Comparison of ENCODE assay signal across 13 cellular contexts in genomic region chr14:99260652-99261551, GRCh38. TPM values are rescaled to one million over a fixed set of nuclear protein-coding genes. Genes with fewer than 3 reads are reported as not detected.
DNase-seq lines count a peak whose midpoint lies in the region; ATAC-seq, FAIRE-seq and TF ChIP-seq lines count a peak whose summit lies in the region.
"Had no signal": no experiment of that assay in that cellular context is flagged by ENCODE, and none has a peak within 500 bp of the region (broad histone marks: within the 10 kb centered on the region; RNA-seq: fewer than 3 reads in every experiment).

No MANE protein-coding gene starts in this region.

- no peaks in the 10 kb centered on the region for H3K9me3 ChIP-seq in H9 (ENCODE audit: control insufficient read depth, low read depth, low read length)
- no peaks in the 10 kb centered on the region for H3K9me3 ChIP-seq in small intestine (ENCODE audit: control insufficient read depth, low read depth)
- no peaks in the 10 kb centered on the region for H3K9me3 ChIP-seq in MM.1S (replicated peaks; ENCODE audit: insufficient read depth, low read length)

- H2BK15ac ChIP-seq in H9 (ENCODE audit: low read depth, low read length), result no peak overlapping the region

- no peaks in the 10 kb centered on the region for H3K27me3 ChIP-seq in H9 (ENCODE audit: insufficient read depth, low read length)
- peaks cover 0 to 2% of the 10 kb centered on the region in 2 donors for H3K27me3 ChIP-seq in small intestine (ENCODE audit: control insufficient read depth in 2 of 2, insufficient read depth in 2 of 2, low read length in 2 of 2)
- H3K27me3 ChIP-seq in MM.1S (replicated peaks; ENCODE audit: insufficient read depth, low read length), result no peaks in the 10 kb centered on the region

- H3K36me3 ChIP-seq in small intestine (ENCODE audit: control insufficient read depth in 2 of 2, insufficient read depth in 2 of 2, low read length in 2 of 2) (peaks cover 0 to 1% of the 10 kb centered on the region in 2 donors), MM.1S (replicated peaks; ENCODE audit: insufficient read depth, low read length) (no peaks in the 10 kb centered on the region)

- ATAC-seq in WTC11, result peak; percentile 13
- ATAC-seq in GM21737 (IDR thresholded peaks at IDR 0.05; ENCODE audit: unreplicated experiment), result no peak
- ATAC-seq: sciatic nerve; stimulated activated memory B cell treated with anti-CD40 and anti-IgM and Interleukin-4, amounts not matched to agents 10 μg/mL and 1 μg/mL and 100 μg/mL, for 72 hours had no signal

- H3K36me3 Mint-ChIP-seq in H9 (ENCODE audit: insufficient read depth in 1 of 3, low read depth in 3 of 3) (peaks cover 0 to 9% (median 1%) of the 10 kb centered on the region in 3 experiments; a peak in 2 of 7 replicates), WTC11 (no peaks in the 10 kb centered on the region; the same call in 1 of the 2 replicates)
- H3K36me3 Mint-ChIP-seq: stimulated activated memory B cell treated with anti-CD40 and anti-IgM and Interleukin-4, amounts not matched to agents 10 μg/mL and 1 μg/mL and 100 μg/mL, for 72 hours had no signal

- no peak for FAIRE-seq in small intestine (lab: Jason Lieb, UNC)

- POLR2A ChIA-PET in WTC11 (lab: Charles Lee), result no interaction called here

- H3K27ac ChIP-seq in H9 (ENCODE audit: insufficient read length, low read depth, low read length) (no peak overlapping the region), caudate nucleus (ENCODE audit: low read depth, low read length) (peak overlapping the region; percentile 58), small intestine (ENCODE audit: low read depth in 1 of 2, low read length in 1 of 2) (peak overlapping the region; percentile 61 to 79), MM.1S (ENCODE audit: low read length) (no peak overlapping the region)

- CTCF ChIA-PET in WTC11 (lab: Charles Lee), result interaction anchor here (0.8 to 1.7 kb wide), 10 partner anchors 13 to 223 kb away, joined by 3 to 7 read pairs (median 4); no protein-coding TSS in a partner anchor

- H3K79me2 ChIP-seq in H9 (ENCODE audit: insufficient read depth, low read length) (peaks cover 2% of the 10 kb centered on the region; the same call in 1 of the 2 replicates), MM.1S (ENCODE audit: low read length) (no peaks in the 10 kb centered on the region)

- peaks cover 21% of the 10 kb centered on the region for H3K4me1 ChIP-seq in H9 (ENCODE audit: insufficient read depth, low read length)
- H3K4me1 ChIP-seq in small intestine (ENCODE audit: control insufficient read depth in 2 of 2, insufficient read depth in 1 of 2, low read depth in 1 of 2, low read length in 1 of 2), result no peaks in the 10 kb centered on the region
- H3K4me1 ChIP-seq in MM.1S (ENCODE audit: low read length), result no peaks in the 10 kb centered on the region

- H2AFZ ChIP-seq in H9 (ENCODE audit: low read length) (no peak overlapping the region), MM.1S (ENCODE audit: low read length) (no peak overlapping the region)

- no peak overlapping the region for H4K91ac ChIP-seq in H9 (ENCODE audit: insufficient read length, low read depth, low read length)

- H3K27ac Mint-ChIP-seq in H9 (peak overlapping the region in 2 of 3 experiments; percentile 73 to 74; a peak in 3 of 7 replicates), WTC11 (peak overlapping the region; percentile 91)
- H3K27ac Mint-ChIP-seq: stimulated activated memory B cell treated with anti-CD40 and anti-IgM and Interleukin-4, amounts not matched to agents 10 μg/mL and 1 μg/mL and 100 μg/mL, for 72 hours had no signal

- no peak overlapping the region for H3K18ac ChIP-seq in H9 (ENCODE audit: insufficient read length, low read depth, low read length)

- DNase-seq in H9, result no peak
- no peak for DNase-seq in WTC11 (ENCODE audit: low spot score)
- no peak for DNase-seq in caudate nucleus (lab: John Stamatoyannopoulos, UW)
- DNase-seq in small intestine, result peak; percentile 52
- no peak for DNase-seq in DMS153 treated with DMSO at 0.1 percent for 48 hours (lab: John Stamatoyannopoulos, UW; ENCODE audit: unreplicated experiment)
- DNase-seq in MM.1S, result no peak
- DNase-seq in NK-92 treated with Interleukin-12 subunit alpha and Interleukin-12 subunit beta, amount 100 ng/mL, for 24 hours (lab: John Stamatoyannopoulos, UW), result no peak
- DNase-seq: amygdala, DMS79 treated with DMSO at 0.1 percent for 48 hours, NCI-H345 had no signal

- no peak overlapping the region for H3K14ac ChIP-seq in H9 (ENCODE audit: insufficient read depth, low read length)

- no peak overlapping the region for H3K23ac ChIP-seq in H9 (ENCODE audit: insufficient read length, low read depth, low read length)

- no peak overlapping the region for H2BK20ac ChIP-seq in H9 (ENCODE audit: low read depth, low read length, poor library complexity, severe bottlenecking)

- H3K9ac ChIP-seq in H9 (ENCODE audit: extremely low read depth, insufficient read length, low read length), result no peak overlapping the region
- H3K9ac ChIP-seq in MM.1S (ENCODE audit: low read length), result no peak overlapping the region

- no peak overlapping the region for H2BK12ac ChIP-seq in H9 (ENCODE audit: insufficient read length, low read depth, low read length)

- no peaks in the 10 kb centered on the region for H3K79me1 ChIP-seq in H9 (ENCODE audit: insufficient read depth, low read depth, low read length, poor library complexity, severe bottlenecking)

- H3F3A ChIP-seq in MM.1S (ENCODE audit: insufficient read depth, low read length), result no peaks in the 10 kb centered on the region

- no peak overlapping the region for H4K5ac ChIP-seq in H9 (ENCODE audit: insufficient read length, low read depth, low read length)

- no peak overlapping the region for H3K56ac ChIP-seq in H9 (ENCODE audit: insufficient read length, low read depth, low read length)

- no peaks in the 10 kb centered on the region for H3K23me2 ChIP-seq in H9 (ENCODE audit: insufficient read length, low read depth, low read length, poor library complexity, severe bottlenecking)

- H3K4me2 ChIP-seq in H9 (ENCODE audit: insufficient read depth, insufficient read length, low read length) (no peak overlapping the region), MM.1S (ENCODE audit: low read depth, low read length) (no peak overlapping the region)

- H3K9me3 Mint-ChIP-seq in H9, result no peaks in the 10 kb centered on the region
- H3K9me3 Mint-ChIP-seq in WTC11, result no peaks in the 10 kb centered on the region
- H3K9me3 Mint-ChIP-seq: stimulated activated memory B cell treated with anti-CD40 and anti-IgM and Interleukin-4, amounts not matched to agents 10 μg/mL and 1 μg/mL and 100 μg/mL, for 72 hours had no signal

- no peak overlapping the region for H2BK120ac ChIP-seq in H9 (ENCODE audit: low read depth, low read length, poor library complexity, severe bottlenecking)

- no peak overlapping the region for H2AK5ac ChIP-seq in H9 (ENCODE audit: insufficient read length, low read length)

- TF ChIP-seq CTCF in H9 (conservative IDR thresholded peaks at IDR 0.05), result no peak
- no peak for TF ChIP-seq CTCF in WTC11 (IDR thresholded peaks at IDR 0.05)
- TF ChIP-seq CTCF in MM.1S (IDR thresholded peaks at IDR 0.05; ENCODE audit: low read length), result no peak

- H3K4me1 Mint-ChIP-seq in H9 (peaks cover 78% of the 10 kb centered on the region in 2 experiments), WTC11 (peaks cover 86% of the 10 kb centered on the region)

- H3T11ph ChIP-seq in H9 (ENCODE audit: low read length), result no peak overlapping the region

- no CpG with 5 or more reads among the region's 19 CpGs for WGBS in H9 (ENCODE audit: extremely low coverage, insufficient read length, low lambda C conversion rate)
- 59 to 68% (median 62%) methylated on average over 19 of the region's 19 CpGs for WGBS in small intestine, 3 donors

- H3K4me3 Mint-ChIP-seq in H9 (peak overlapping the region in 1 of 2 experiments; percentile 22; a peak in 2 of 5 replicates), WTC11 (peak overlapping the region; percentile 23)
- H3K4me3 Mint-ChIP-seq: stimulated activated memory B cell treated with anti-CD40 and anti-IgM and Interleukin-4, amounts not matched to agents 10 μg/mL and 1 μg/mL and 100 μg/mL, for 72 hours had no signal

- H3K4ac ChIP-seq in H9 (ENCODE audit: low read depth, low read length), result no peak overlapping the region

- H2BK5ac ChIP-seq in H9 (ENCODE audit: insufficient read length, low read length), result no peak overlapping the region

- no peaks in the 10 kb centered on the region for H3K27me3 Mint-ChIP-seq in H9 (ENCODE audit: low read depth)
- H3K27me3 Mint-ChIP-seq in WTC11 (ENCODE audit: low read depth), result no peaks in the 10 kb centered on the region; the same call in 1 of the 2 replicates

- no peaks in the 10 kb centered on the region for H3K9me2 ChIP-seq in MM.1S (replicated peaks; ENCODE audit: insufficient read depth, low read length)

- H4K8ac ChIP-seq in H9 (replicated peaks; ENCODE audit: insufficient read length, low read depth, low read length), result no peak overlapping the region

- H4K20me1 ChIP-seq in H9 (ENCODE audit: control insufficient read depth, insufficient read depth, insufficient read length) (peaks cover 5% of the 10 kb centered on the region), MM.1S (ENCODE audit: insufficient read depth, low read length) (no peaks in the 10 kb centered on the region)

- peak overlapping the region in 1 of 2 donors; percentile 18 for H3K4me3 ChIP-seq in small intestine (ENCODE audit: low read depth in 1 of 2, low read length in 2 of 2)
- H3K4me3 ChIP-seq in MM.1S (ENCODE audit: low read length), result no peak overlapping the region

TF ChIP-seq in WTC11, 78 proteins besides CTCF, POLR2A, EP300 and RAD21 (continues in another document):
- TF ChIP-seq ZBTB21 (CRISPR knock-in tag; IDR thresholded peaks at IDR 0.05; ENCODE audit: borderline replicate concordance), result no peak
- no peak for TF ChIP-seq PRRX2 (CRISPR knock-in tag; IDR thresholded peaks at IDR 0.05)
- TF ChIP-seq SOX15 (CRISPR knock-in tag; IDR thresholded peaks at IDR 0.05), result no peak
- no peak for TF ChIP-seq CDX4 (CRISPR knock-in tag; IDR thresholded peaks at IDR 0.05; ENCODE audit: borderline replicate concordance)
- no peak for TF ChIP-seq NFE2L1 (CRISPR knock-in tag; IDR thresholded peaks at IDR 0.05)
- no peak for TF ChIP-seq ZNF423 (CRISPR knock-in tag; IDR thresholded peaks at IDR 0.05)
- no peak for TF ChIP-seq HMGA2 (CRISPR knock-in tag; IDR thresholded peaks at IDR 0.05)
- TF ChIP-seq NFATC4 (CRISPR knock-in tag; IDR thresholded peaks at IDR 0.05), result no peak
- no peak for TF ChIP-seq JAZF1 (CRISPR knock-in tag; IDR thresholded peaks at IDR 0.05)
- no peak for TF ChIP-seq FOXP1 (CRISPR knock-in tag; IDR thresholded peaks at IDR 0.05; ENCODE audit: borderline replicate concordance)
- no peak for TF ChIP-seq ZNF671 (CRISPR knock-in tag; IDR thresholded peaks at IDR 0.05)

RNA-seq across cellular contexts. Expression of gene BCL11B, which starts 11.1 kb away (rescaled TPM):
- total RNA-seq in H9 (2021) (4.9 and 5.1 TPM in 2 replicates), WTC11 (2021) (6.7 to 9.1 TPM (median 7.2 TPM) in 3 replicates)
- polyA plus RNA-seq in small intestine, result 1 to 10 TPM in 1 of 3 donors, under 1 TPM in 2; 0.45 to 2.4 (median 0.54) TPM

Comparison
In these comparisons a context has a peak if more than half of its experiments do, and no peak if none do; other contexts are left out.
1. H3K27ac ChIP-seq: peak in caudate nucleus (single experiment) and small intestine (2 of 2); none in H9 (single experiment) and MM.1S (single experiment).